6 cellular contexts compared by ENCODE assay signal in the genomic region with DNA sequence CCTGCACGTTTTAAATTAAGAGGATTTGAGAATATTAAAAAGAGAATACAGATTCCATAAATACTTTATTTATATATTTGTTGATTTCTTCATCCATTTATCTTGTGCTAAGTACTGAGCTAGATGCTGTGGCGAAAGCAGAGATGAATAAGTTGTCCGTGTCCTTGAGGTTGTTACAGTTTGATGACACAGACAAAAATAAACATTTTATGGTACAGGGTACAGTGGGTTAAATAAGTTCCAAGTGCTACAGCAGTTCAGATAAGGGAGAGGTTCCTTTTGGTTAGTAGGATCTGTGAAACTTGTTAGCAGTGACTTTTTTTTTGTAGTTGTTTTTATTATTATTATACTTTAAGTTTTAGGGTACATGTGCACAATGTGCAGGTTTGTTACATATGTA.
"Had no signal": no experiment of that assay in that cellular context is flagged by ENCODE, and none has a peak within 500 bp of the region (broad histone marks: within the 10 kb centered on the region; RNA-seq: fewer than 3 reads in every experiment).

No MANE protein-coding gene starts in this region.

- H3K4me3 ChIP-seq: K562 had no signal

- DNase-seq: IMR-90, KBM-7, KG1 had no signal

- FAIRE-seq: HTR-8/SVneo, K562 had no signal

- ATAC-seq: K562 had no signal

- H3K27ac ChIP-seq: HL-60 had no signal
